ENCODE assay signal across 15 cellular contexts in the genomic region with DNA sequence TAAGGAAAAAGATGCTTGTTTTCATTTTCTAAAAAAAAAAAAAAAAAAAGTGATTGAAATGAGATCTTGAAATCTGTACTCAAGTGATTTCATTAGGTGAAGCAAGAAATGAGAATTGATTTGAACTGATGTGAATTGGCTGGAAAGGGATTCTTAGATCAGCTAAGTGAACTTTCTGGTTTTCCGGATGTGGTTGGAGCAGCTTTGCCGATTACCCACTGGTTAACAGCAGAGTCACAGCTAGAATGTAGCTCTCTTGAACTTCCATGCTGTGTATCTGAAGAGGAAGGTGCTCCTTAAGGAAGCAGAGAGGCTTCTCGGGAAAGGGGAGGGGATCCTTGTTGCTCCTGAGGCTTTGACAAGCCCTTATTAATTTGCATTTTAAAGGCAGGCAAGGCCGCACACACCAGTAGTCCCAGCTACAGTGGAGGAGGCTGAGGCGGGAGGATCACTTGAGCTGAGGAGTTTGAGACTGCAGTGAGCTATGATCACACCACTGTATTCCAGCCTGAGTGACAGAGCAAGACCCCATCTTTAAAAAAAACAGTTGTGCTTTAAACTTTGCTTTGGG. TPM values are rescaled to one million over a fixed set of nuclear protein-coding genes. Genes with fewer than 3 reads are reported as not detected.
DNase-seq lines count a peak whose midpoint lies in the region; ATAC-seq and TF ChIP-seq lines count a peak whose summit lies in the region.
"Had no signal": no experiment of that assay in that cellular context is flagged by ENCODE, and none has a peak within 500 bp of the region (broad histone marks: within the 10 kb centered on the region; RNA-seq: fewer than 3 reads in every experiment).

No MANE protein-coding gene starts in this region.

- POLR2A ChIA-PET in activated CD4-positive, alpha-beta memory T cell treated with anti-CD3 and anti-CD28 coated beads for 36 hours (lab: Charles Lee) = interaction anchor here (0.6 kb wide), 1 partner anchor 114 kb away, joined by 4 read pairs; no protein-coding TSS in a partner anchor

- peaks cover 54% of the 10 kb centered on the region for H3K36me3 ChIP-seq in effector memory CD4-positive, alpha-beta T cell (ENCODE audit: control insufficient read depth, insufficient read depth, low read length)

- H3K4me3 Mint-ChIP-seq in activated CD4-positive, alpha-beta memory T cell treated with anti-CD3 and anti-CD28 coated beads for 36 hours = no peak overlapping the region
- H3K4me3 Mint-ChIP-seq in type B pancreatic cell = no peak overlapping the region

- peak overlapping the region; percentile 91 for H3K27ac Mint-ChIP-seq in activated CD4-positive, alpha-beta memory T cell treated with anti-CD3 and anti-CD28 coated beads for 36 hours
- H3K27ac Mint-ChIP-seq in type B pancreatic cell = no peak overlapping the region

- ATAC-seq in left cardiac atrium = no peak
- ATAC-seq: left lobe of liver had no signal

- DNase-seq in cardiac septum (ENCODE audit: low spot score) (peak; percentile 17), left cardiac atrium (no peak), iPS-NIHi11 (ENCODE audit: low spot score) (peak; percentile 39), type B pancreatic cell (ENCODE audit: extremely low spot score, unreplicated experiment) (no peak), NCI-H146 treated with DMSO at 0.1 percent for 48 hours (lab: John Stamatoyannopoulos, UW; ENCODE audit: unreplicated experiment) (no peak)
- DNase-seq in activated CD4-positive, alpha-beta memory T cell treated with anti-CD3 and anti-CD28 coated beads for 36 hours = peak; percentile 40
- DNase-seq in effector memory CD4-positive, alpha-beta T cell = no peak
- DNase-seq: activated CD4-positive, CD25-positive, alpha-beta regulatory T cell treated with anti-CD3 and anti-CD28 coated beads, Interleukin-2, amount 50 U/mL, for 72 hours; activated gamma-delta T cell; effector CD8-positive, alpha-beta T cell; NCI-H226; NK-92 treated with Interleukin-12 subunit alpha and Interleukin-12 subunit beta, amount 100 ng/mL, for 24 hours; stomach had no signal

- no peak overlapping the region for H3K4me3 ChIP-seq in effector memory CD4-positive, alpha-beta T cell (ENCODE audit: insufficient read depth, low read depth, low read length, poor library complexity, severe bottlenecking)
- H3K4me3 ChIP-seq: hepatocyte, stomach had no signal

- H3K36me3 Mint-ChIP-seq in activated CD4-positive, alpha-beta memory T cell treated with anti-CD3 and anti-CD28 coated beads for 36 hours = peaks cover 72% of the 10 kb centered on the region
- peaks cover 34% of the 10 kb centered on the region for H3K36me3 Mint-ChIP-seq in type B pancreatic cell

- CTCF ChIA-PET in activated CD4-positive, alpha-beta memory T cell treated with anti-CD3 and anti-CD28 coated beads for 36 hours (lab: Charles Lee) = interaction anchor here (1.0 to 1.4 kb wide), 2 partner anchors 13 to 65 kb away, joined by 3 to 5 read pairs; no protein-coding TSS in a partner anchor

- H3K4me1 ChIP-seq in effector memory CD4-positive, alpha-beta T cell (ENCODE audit: control insufficient read depth, insufficient read depth, low read length, poor library complexity, severe bottlenecking) = peaks cover 22% of the 10 kb centered on the region

- intact Hi-C loops in cardiac septum (cut with DNase I) (no loop called here), left cardiac atrium (cut with DNase I) (no loop called here)
- intact Hi-C loops in activated CD4-positive, alpha-beta memory T cell treated with anti-CD3 and anti-CD28 coated beads for 36 hours (cut with micrococcal nuclease) = no loop called here

- no peak overlapping the region for H3K27ac ChIP-seq in effector memory CD4-positive, alpha-beta T cell (ENCODE audit: insufficient read depth, low read length, poor library complexity, severe bottlenecking)
- H3K27ac ChIP-seq: hepatocyte had no signal

- H3K9me3 ChIP-seq in effector memory CD4-positive, alpha-beta T cell (ENCODE audit: control insufficient read depth, low read length) = no peaks in the 10 kb centered on the region
- H3K9me3 ChIP-seq: stomach had no signal

- no peaks in the 10 kb centered on the region for H3K27me3 Mint-ChIP-seq in activated CD4-positive, alpha-beta memory T cell treated with anti-CD3 and anti-CD28 coated beads for 36 hours
- no peaks in the 10 kb centered on the region for H3K27me3 Mint-ChIP-seq in type B pancreatic cell

- H3K9me3 Mint-ChIP-seq in activated CD4-positive, alpha-beta memory T cell treated with anti-CD3 and anti-CD28 coated beads for 36 hours = no peaks in the 10 kb centered on the region
- H3K9me3 Mint-ChIP-seq in type B pancreatic cell = no peaks in the 10 kb centered on the region

- no peak for TF ChIP-seq CTCF in type B pancreatic cell (conservative IDR thresholded peaks at IDR 0.05)

- H3K4me1 Mint-ChIP-seq in activated CD4-positive, alpha-beta memory T cell treated with anti-CD3 and anti-CD28 coated beads for 36 hours (ENCODE audit: low read depth) = peaks cover 66% of the 10 kb centered on the region
- peaks cover 8% of the 10 kb centered on the region for H3K4me1 Mint-ChIP-seq in type B pancreatic cell (ENCODE audit: unreplicated experiment)

- no peaks in the 10 kb centered on the region for H3K27me3 ChIP-seq in effector memory CD4-positive, alpha-beta T cell (replicated peaks; ENCODE audit: control insufficient read depth, insufficient read depth, low read length, poor library complexity, severe bottlenecking)
- H3K27me3 ChIP-seq: hepatocyte, stomach had no signal

RNA-seq across cellular contexts. Expression of gene PWP2, which starts 28.7 kb away (rescaled TPM):
- 1.6 TPM for total RNA-seq in cardiac septum
- 1 to 10 TPM; 1.2 to 7.0 TPM for total RNA-seq in left cardiac atrium
- total RNA-seq in activated CD4-positive, alpha-beta memory T cell treated with anti-CD3 and anti-CD28 coated beads for 36 hours = 10 to 100 TPM; 38.5 to 39.8 TPM
- 5.1 and 5.8 TPM in 2 replicates for total RNA-seq in type B pancreatic cell (ENCODE audit: low replicate concordance)

RNA-seq across cellular contexts. Expression of gene GATD3, which starts 55.0 kb away (rescaled TPM):
- total RNA-seq in cardiac septum = 11.5 TPM
- total RNA-seq in left cardiac atrium = 10 to 100 TPM in 1 of 2 donors, 1 to 10 TPM in 1; 8.9 to 75.9 TPM
- total RNA-seq in activated CD4-positive, alpha-beta memory T cell treated with anti-CD3 and anti-CD28 coated beads for 36 hours = 10 to 100 TPM; 40.1 to 44.9 TPM
- 6.9 and 13.4 TPM in 2 replicates for total RNA-seq in type B pancreatic cell (ENCODE audit: low replicate concordance)

Comparison
In these comparisons a context has a peak if more than half of its experiments do, and no peak if none do; other contexts are left out.
1. DNase-seq: peak in cardiac septum (single experiment), activated CD4-positive, alpha-beta memory T cell treated with anti-CD3 and anti-CD28 coated beads for 36 hours (single experiment) and iPS-NIHi11 (single experiment); none in left cardiac atrium (single experiment), type B pancreatic cell (single experiment), NCI-H146 treated with DMSO at 0.1 percent for 48 hours (single experiment) and effector memory CD4-positive, alpha-beta T cell (0 of 3).